ENCODE assay signal across 8 cellular contexts in genomic region chr19:56837892-56838679, GRCh38. TPM values are rescaled to one million over a fixed set of nuclear protein-coding genes. Genes with fewer than 3 reads are reported as not detected.
DNase-seq lines count a peak whose midpoint lies in the region; ATAC-seq lines count a peak whose summit lies in the region.

No MANE protein-coding gene starts in this region.

- H3K9me3 Mint-ChIP-seq in stimulated activated naive CD8-positive, alpha-beta T cell treated with anti-CD3 and anti-CD28 coated beads, Interleukin-15, amount 100 ng/mL, for 72 hours, result peaks cover 33 to 57% of the 10 kb centered on the region in 2 donors

- WGBS in esophagus, 2 donors, result 44 to 48% methylated on average over 33 of the region's 33 CpGs

- H3K36me3 ChIP-seq in esophagus (ENCODE audit: control insufficient read depth in 2 of 2, insufficient read depth in 2 of 2, low read length in 1 of 2) (no peaks in the 10 kb centered on the region), muscle layer of duodenum (ENCODE audit: control insufficient read depth in 1 of 2, insufficient read depth in 2 of 2, low read length in 2 of 2) (peaks cover 0 to 4% of the 10 kb centered on the region in 2 donors)

- H3K9me3 ChIP-seq in esophagus (ENCODE audit: control insufficient read depth in 2 of 2, insufficient read depth in 1 of 2, low read depth in 1 of 2, low read length in 1 of 2) (peaks cover 15 to 43% of the 10 kb centered on the region in 2 donors), muscle layer of duodenum (ENCODE audit: control insufficient read depth in 1 of 2, low read length in 2 of 2) (no peaks in the 10 kb centered on the region)

- no peaks in the 10 kb centered on the region for H3K4me1 ChIP-seq in esophagus (ENCODE audit: control insufficient read depth in 2 of 2, insufficient read depth in 2 of 2, low read length in 1 of 2)
- H3K4me1 ChIP-seq in muscle layer of duodenum (ENCODE audit: control insufficient read depth in 1 of 2, insufficient read depth in 2 of 2, low read length in 2 of 2), result no peaks in the 10 kb centered on the region

- H3K4me3 ChIP-seq in esophagus (ENCODE audit: low read depth in 1 of 2, low read length in 2 of 2) (peak overlapping the region; percentile 24 to 35), muscle layer of duodenum (ENCODE audit: low read depth in 1 of 2, low read length in 2 of 2) (peak overlapping the region; percentile 27 to 69)

- H3K4me3 Mint-ChIP-seq in stimulated activated naive CD8-positive, alpha-beta T cell treated with anti-CD3 and anti-CD28 coated beads, Interleukin-15, amount 100 ng/mL, for 72 hours, result peak overlapping the region; percentile 38 to 56

- no peaks in the 10 kb centered on the region for H3K27me3 ChIP-seq in esophagus (ENCODE audit: control insufficient read depth in 1 of 2, insufficient read depth in 2 of 2, low read length in 2 of 2)
- no peaks in the 10 kb centered on the region for H3K27me3 ChIP-seq in muscle layer of duodenum (ENCODE audit: low read depth, low read length)

- peak overlapping the region; percentile 52 to 88 for H3K27ac ChIP-seq in esophagus (ENCODE audit: low read depth in 2 of 2, low read length in 1 of 2)
- peak overlapping the region; percentile 57 for H3K27ac ChIP-seq in muscle layer of duodenum (ENCODE audit: low read length)

- ATAC-seq in stimulated activated naive CD8-positive, alpha-beta T cell treated with anti-CD3 and anti-CD28 coated beads, Interleukin-15, amount 100 ng/mL, for 72 hours, result peak; percentile 44
- no peak for ATAC-seq in stimulated activated naive CD8-positive, alpha-beta T cell treated with anti-CD3 and anti-CD28 coated beads, Interleukin-15, Interleukin-2, amounts not matched to agents 100 U/mL and 50 U/mL, for 24 hours
- ATAC-seq in GM21447 (IDR thresholded peaks at IDR 0.05; ENCODE audit: unreplicated experiment) (no peak), HG03108 (IDR thresholded peaks at IDR 0.05; ENCODE audit: unreplicated experiment) (no peak)

- H3K27ac Mint-ChIP-seq in stimulated activated naive CD8-positive, alpha-beta T cell treated with anti-CD3 and anti-CD28 coated beads, Interleukin-15, amount 100 ng/mL, for 72 hours, result peak overlapping the region in 1 of 2 donors; percentile 37

- peaks cover 9% of the 10 kb centered on the region for H3K4me1 Mint-ChIP-seq in stimulated activated naive CD8-positive, alpha-beta T cell treated with anti-CD3 and anti-CD28 coated beads, Interleukin-15, amount 100 ng/mL, for 72 hours

- DNase-seq in stimulated activated naive CD8-positive, alpha-beta T cell treated with anti-CD3 and anti-CD28 coated beads, Interleukin-15, amount 100 ng/mL, for 72 hours, result peak; percentile 11 to 19
- no peak for DNase-seq in stimulated activated naive CD8-positive, alpha-beta T cell treated with anti-CD3 and anti-CD28 coated beads, Interleukin-15, Interleukin-2, amounts not matched to agents 100 U/mL and 50 U/mL, for 24 hours
- DNase-seq in iPS-NIHi11 (ENCODE audit: low spot score), result no peak
- DNase-seq in activated T-cell treated with anti-CD3 and anti-CD28 coated beads, Interleukin-2, amount 50 U/mL, for 1 hour, result no peak

- H3K27me3 Mint-ChIP-seq in stimulated activated naive CD8-positive, alpha-beta T cell treated with anti-CD3 and anti-CD28 coated beads, Interleukin-15, amount 100 ng/mL, for 72 hours, result peaks cover 20% of the 10 kb centered on the region

RNA-seq across cellular contexts. Expression of gene PEG3, which starts 2.4 kb away (rescaled TPM):
- polyA plus RNA-seq in esophagus, result under 1 TPM; 0.52 to 0.63 TPM

RNA-seq across cellular contexts. Expression of gene ZIM2, which starts 2.4 kb away (rescaled TPM):
- under 1 TPM in 1 of 2 donors, not detected in 1; 0.01 TPM for polyA plus RNA-seq in esophagus

Comparison
In these comparisons a context has a peak if more than half of its experiments do, and no peak if none do; other contexts are left out.
1. DNase-seq: peak in stimulated activated naive CD8-positive, alpha-beta T cell treated with anti-CD3 and anti-CD28 coated beads, Interleukin-15, amount 100 ng/mL, for 72 hours (2 of 2); none in stimulated activated naive CD8-positive, alpha-beta T cell treated with anti-CD3 and anti-CD28 coated beads, Interleukin-15, Interleukin-2, amounts not matched to agents 100 U/mL and 50 U/mL, for 24 hours (single experiment), iPS-NIHi11 (single experiment) and activated T-cell treated with anti-CD3 and anti-CD28 coated beads, Interleukin-2, amount 50 U/mL, for 1 hour (single experiment).